ENCODE assay signal across 8 cellular contexts in the genomic region with DNA sequence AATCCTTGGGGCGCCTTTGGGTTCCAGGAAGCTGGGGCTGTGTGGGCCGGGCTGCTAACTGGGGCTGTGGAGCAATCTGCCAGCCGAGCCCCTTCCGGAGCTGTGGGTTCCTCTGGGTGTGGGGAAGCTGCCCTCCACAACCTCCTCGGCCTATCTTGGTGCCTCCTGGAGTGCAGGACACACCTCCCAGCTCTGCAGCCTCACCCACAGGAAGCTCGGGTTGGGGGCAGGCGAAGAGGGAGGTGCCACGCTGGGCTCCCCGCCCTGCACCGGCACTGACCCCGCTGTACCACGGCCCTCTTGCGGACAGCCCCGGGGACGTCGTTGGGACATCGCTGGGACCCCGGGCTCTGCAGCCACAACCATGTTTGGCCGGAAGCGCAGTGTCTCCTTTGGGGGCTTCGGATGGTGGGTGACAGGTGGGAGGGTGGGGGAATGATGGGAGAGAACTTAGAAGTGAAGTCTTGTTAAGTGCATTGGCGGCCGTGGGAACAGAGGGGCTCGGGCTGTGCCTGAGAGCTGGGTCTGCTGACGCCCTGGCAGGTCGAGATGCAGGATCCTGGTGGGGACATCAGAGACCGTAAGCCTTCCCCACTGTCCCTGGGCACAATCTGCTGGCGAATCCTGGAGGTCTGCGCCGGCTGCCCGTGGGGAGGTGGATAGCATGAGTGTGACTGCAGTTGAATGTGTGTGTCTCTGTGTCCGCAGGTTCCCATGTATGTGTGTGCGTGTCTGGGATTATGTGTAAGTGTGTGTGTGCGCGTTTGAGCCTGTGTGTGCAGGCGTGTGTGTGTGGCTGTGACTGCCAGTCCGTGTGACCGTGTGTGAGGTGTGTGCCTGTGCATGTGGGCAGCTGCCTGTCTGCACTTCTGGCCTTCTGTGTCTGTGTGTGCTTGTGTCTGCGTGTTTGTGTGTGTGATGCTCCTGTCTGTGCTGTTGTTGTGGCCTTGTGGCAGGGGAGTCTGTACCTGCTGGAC. TPM values are rescaled to one million over a fixed set of nuclear protein-coding genes. Genes with fewer than 3 reads are reported as not detected.
DNase-seq lines count a peak whose midpoint lies in the region; ATAC-seq and TF ChIP-seq lines count a peak whose summit lies in the region.

Gene RAP1GAP2 (plus strand): TSS at position 275 of the 977 bp plus-strand sequence. CDS start 90 bp downstream, at position 365.

- TF ChIP-seq POLR2A in body of pancreas (IDR thresholded peaks at IDR 0.05) = no peak

- peak within 1 kb of the TSS; percentile 91 for H3K4me3 Mint-ChIP-seq in T-helper 2 cell treated with Interferon-gamma antibody and Interleukin-4, amounts not matched to agents 5 μg/mL and 100 μg/mL, for 36 hours
- peak within 1 kb of the TSS; percentile 86 to 99 (median 90) for H3K4me3 Mint-ChIP-seq in naive B cell

- no peak within 1 kb of the TSS for H3K4me3 ChIP-seq in body of pancreas
- H3K4me3 ChIP-seq in subcutaneous abdominal adipose tissue (ENCODE audit: low read depth in 1 of 5, low read length in 5 of 5) = peak within 1 kb of the TSS; percentile 1 to 58 (median 48)
- no peak within 1 kb of the TSS for H3K4me3 ChIP-seq in BE2C (ENCODE audit: low read depth, low read length)

- H3K27me3 ChIP-seq in body of pancreas = no peaks in the 10 kb centered on the region
- peaks cover 19 to 49% (median 28%) of the 10 kb centered on the region in 5 donors for H3K27me3 ChIP-seq in subcutaneous abdominal adipose tissue (ENCODE audit: control insufficient read depth in 5 of 5, insufficient read depth in 4 of 5, low read length in 5 of 5)
- no peaks in the 10 kb centered on the region for H3K27me3 ChIP-seq in BE2C

- H3K27me3 Mint-ChIP-seq in T-helper 2 cell treated with Interferon-gamma antibody and Interleukin-4, amounts not matched to agents 5 μg/mL and 100 μg/mL, for 36 hours (ENCODE audit: low read depth) = peaks cover 19% of the 10 kb centered on the region
- H3K27me3 Mint-ChIP-seq in naive B cell = no peaks in the 10 kb centered on the region

- H3K27ac ChIP-seq in body of pancreas (no peak within 1 kb of the TSS), subcutaneous abdominal adipose tissue (ENCODE audit: low read depth, low read length) (no peak within 1 kb of the TSS)

- H3K9me3 ChIP-seq in body of pancreas (no peaks in the 10 kb centered on the region), subcutaneous abdominal adipose tissue (ENCODE audit: control insufficient read depth in 5 of 5, low read length in 5 of 5) (peaks cover 0 to 2% (median 0%) of the 10 kb centered on the region in 5 donors), BE2C (no peaks in the 10 kb centered on the region)

- H3K4me1 Mint-ChIP-seq in T-helper 2 cell treated with Interferon-gamma antibody and Interleukin-4, amounts not matched to agents 5 μg/mL and 100 μg/mL, for 36 hours (ENCODE audit: low read depth) = peaks cover 66% of the 10 kb centered on the region
- peaks cover 56 to 81% (median 80%) of the 10 kb centered on the region in 3 donors for H3K4me1 Mint-ChIP-seq in naive B cell

- DNase-seq in Daoy (ENCODE audit: low read depth) = peak; percentile 71
- peak; percentile 63 for DNase-seq in T-helper 2 cell treated with Interferon-gamma antibody and Interleukin-4, amounts not matched to agents 5 μg/mL and 100 μg/mL, for 36 hours (ENCODE audit: low spot score)
- DNase-seq in body of pancreas = peak in 2 of 4 donors; percentile 11 to 70
- DNase-seq in naive B cell = peak; percentile 58
- DNase-seq in NCI-H510A (lab: John Stamatoyannopoulos, UW) = no peak
- DNase-seq in BE2C = no peak

- H3K36me3 ChIP-seq in body of pancreas (replicated peaks in 1 of 2; ENCODE audit: insufficient read depth in 1 of 2, low read depth in 2 of 2) (no peaks in the 10 kb centered on the region), subcutaneous abdominal adipose tissue (ENCODE audit: control insufficient read depth in 5 of 5, insufficient read depth in 5 of 5, low read length in 5 of 5) (no peaks in the 10 kb centered on the region), BE2C (no peaks in the 10 kb centered on the region)

- ATAC-seq in body of pancreas (no peak), naive B cell (ENCODE audit: low read depth in 2 of 2) (peak; percentile 51 to 56), GM19328 (IDR thresholded peaks at IDR 0.05; ENCODE audit: unreplicated experiment) (no peak)

- peaks cover 41% of the 10 kb centered on the region for H3K36me3 Mint-ChIP-seq in T-helper 2 cell treated with Interferon-gamma antibody and Interleukin-4, amounts not matched to agents 5 μg/mL and 100 μg/mL, for 36 hours (ENCODE audit: low read depth)
- peaks cover 0 to 7% of the 10 kb centered on the region in 2 donors for H3K36me3 Mint-ChIP-seq in naive B cell

- H3K4me1 ChIP-seq in body of pancreas (no peaks in the 10 kb centered on the region), subcutaneous abdominal adipose tissue (ENCODE audit: control insufficient read depth in 5 of 5, insufficient read depth in 5 of 5, low read length in 5 of 5) (peaks cover 0 to 22% (median 8%) of the 10 kb centered on the region in 5 donors), BE2C (no peaks in the 10 kb centered on the region)

- TF ChIP-seq CTCF in body of pancreas (IDR thresholded peaks at IDR 0.05) = no peak
- no peak for TF ChIP-seq CTCF in BE2C (IDR thresholded peaks at IDR 0.05; ENCODE audit: low read depth, low read length)

- peak within 1 kb of the TSS; percentile 60 for H3K27ac Mint-ChIP-seq in T-helper 2 cell treated with Interferon-gamma antibody and Interleukin-4, amounts not matched to agents 5 μg/mL and 100 μg/mL, for 36 hours
- peak within 1 kb of the TSS; percentile 27 to 90 (median 72) for H3K27ac Mint-ChIP-seq in naive B cell

- H3K9ac ChIP-seq in subcutaneous abdominal adipose tissue (ENCODE audit: low read length in 5 of 5) = peak within 1 kb of the TSS in 1 of 5 donors; percentile 19

- no peaks in the 10 kb centered on the region for H3K9me3 Mint-ChIP-seq in T-helper 2 cell treated with Interferon-gamma antibody and Interleukin-4, amounts not matched to agents 5 μg/mL and 100 μg/mL, for 36 hours
- no peaks in the 10 kb centered on the region for H3K9me3 Mint-ChIP-seq in naive B cell

- 65 to 66% methylated on average over 5 to 38 of the region's 39 CpGs for WGBS in body of pancreas, 2 donors

- intact Hi-C loops in body of pancreas (cut with DNase I) = no loop called here

RNA-seq across cellular contexts. Expression of gene RAP1GAP2, which starts in this region (rescaled TPM):
- total RNA-seq in Daoy (2014; rRNA removed; shearing (Covaris generic)) = 5.5 and 7.7 TPM in 2 replicates
- total RNA-seq in body of pancreas = 10 to 100 TPM; 21.8 to 81.1 TPM
- 1 to 10 TPM in 3 of 6 donors, under 1 TPM in 2, not detected in 1; 0.96 to 2.9 (median 1.4) TPM for polyA plus RNA-seq in naive B cell (ENCODE audit: low read depth in 6 of 6)
- polyA plus RNA-seq in BE2C (2012; ENCODE audit: insufficient read depth, insufficient read length, low read depth) = 52.5 TPM

Comparison
In these comparisons a context has a peak if more than half of its experiments do, and no peak if none do; other contexts are left out.
1. DNase-seq: peak in Daoy (single experiment), T-helper 2 cell treated with Interferon-gamma antibody and Interleukin-4, amounts not matched to agents 5 μg/mL and 100 μg/mL, for 36 hours (single experiment) and naive B cell (single experiment); none in NCI-H510A (single experiment) and BE2C (single experiment).
2. ATAC-seq: peak in naive B cell (2 of 2); none in body of pancreas (single experiment) and GM19328 (single experiment).
3. H3K4me3 ChIP-seq: peak in subcutaneous abdominal adipose tissue (5 of 5); none in body of pancreas (0 of 2) and BE2C (single experiment).